ENCODE assay signal across 19 cellular contexts in genomic region chr15:101184830-101185229, GRCh38.
DNase-seq lines count a peak whose midpoint lies in the region; ATAC-seq and TF ChIP-seq lines count a peak whose summit lies in the region.
"Had no signal": no experiment of that assay in that cellular context is flagged by ENCODE, and none has a peak within 500 bp of the region (broad histone marks: within the 10 kb centered on the region; RNA-seq: fewer than 3 reads in every experiment).

No MANE protein-coding gene starts in this region.

- peaks cover 3% of the 10 kb centered on the region for H3K79me1 ChIP-seq in trophoblast cell (ENCODE audit: low read length)

- no peak overlapping the region for H2AK5ac ChIP-seq in trophoblast cell (ENCODE audit: low read length)

- H3K9me3 ChIP-seq in HEK293 (ENCODE audit: control insufficient read depth, insufficient read depth, low read depth, low read length): no peaks in the 10 kb centered on the region
- no peaks in the 10 kb centered on the region for H3K9me3 ChIP-seq in trophoblast cell (ENCODE audit: insufficient read depth, low read depth, low read length)

- no peak overlapping the region for H3K18ac ChIP-seq in trophoblast cell (ENCODE audit: low read length)

- no peak overlapping the region for H3K14ac ChIP-seq in trophoblast cell (ENCODE audit: low read length)

- no peak overlapping the region for H3K4me2 ChIP-seq in trophoblast cell (ENCODE audit: low read length)

- DNase-seq in activated naive CD4-positive, alpha-beta T cell treated with anti-CD3 and anti-CD28 coated beads, Interleukin-2, amount 50 U/mL, for 72 hours (ENCODE audit: low spot score in 2 of 2): no peak
- DNase-seq in effector memory CD8-positive, alpha-beta T cell: no peak
- DNase-seq in trophoblast cell (peak; percentile 87 to 92), DMS 273 treated with DMSO at 0.1 percent for 48 hours (lab: John Stamatoyannopoulos, UW) (no peak)
- DNase-seq: C1 segment of cervical spinal cord, DND-41, H7, Karpas-422, NCI-H1092, NCI-H1436 treated with DMSO at 0.1 percent for 48 hours, NCI-H2029 treated with DMSO at 0.1 percent for 48 hours, NCI-H2171, NCI-H526 had no signal

- H3K9me3 Mint-ChIP-seq in activated naive CD4-positive, alpha-beta T cell treated with anti-CD3 and anti-CD28 coated beads, Interleukin-2, amount 50 U/mL, for 24 hours: no peaks in the 10 kb centered on the region
- H3K9me3 Mint-ChIP-seq in activated naive CD4-positive, alpha-beta T cell treated with anti-CD3 and anti-CD28 coated beads, Interleukin-2, amount 50 U/mL, for 72 hours: no peaks in the 10 kb centered on the region
- no peaks in the 10 kb centered on the region for H3K9me3 Mint-ChIP-seq in effector memory CD8-positive, alpha-beta T cell
- H3K9me3 Mint-ChIP-seq: IgD-negative memory B cell had no signal

- H3K27ac Mint-ChIP-seq in activated naive CD4-positive, alpha-beta T cell treated with anti-CD3 and anti-CD28 coated beads, Interleukin-2, amount 50 U/mL, for 24 hours: peak overlapping the region; percentile 51
- H3K27ac Mint-ChIP-seq in activated naive CD4-positive, alpha-beta T cell treated with anti-CD3 and anti-CD28 coated beads, Interleukin-2, amount 50 U/mL, for 72 hours: peak overlapping the region in 1 of 2 donors; percentile 65
- peak overlapping the region; percentile 79 to 81 for H3K27ac Mint-ChIP-seq in effector memory CD8-positive, alpha-beta T cell
- H3K27ac Mint-ChIP-seq: IgD-negative memory B cell had no signal

- CTCF ChIA-PET in HEK293 (lab: Yijun Ruan, JAX): interaction anchor here (0.6 kb wide), 1 partner anchor 843 kb away, joined by 3 read pairs; no protein-coding TSS in a partner anchor

- H3K4ac ChIP-seq in trophoblast cell (ENCODE audit: low read depth, low read length): no peak overlapping the region

- no peak for TF ChIP-seq CTCF in HEK293 (tag by site-specific recombination; IDR thresholded peaks at IDR 0.05)

- WGBS in trophoblast cell (ENCODE audit: extremely low coverage, insufficient coverage, insufficient read length): no CpG with 5 or more reads among the region's 7 CpGs

- no peak overlapping the region for H3K23ac ChIP-seq in trophoblast cell (ENCODE audit: low read length)

- no peak overlapping the region for H3K27ac ChIP-seq in HEK293 (ENCODE audit: extremely low read depth, low read depth, low read length)
- no peak overlapping the region for H3K27ac ChIP-seq in trophoblast cell (ENCODE audit: low read depth, low read length)

- H4K12ac ChIP-seq in trophoblast cell (ENCODE audit: low read depth, low read length): no peak overlapping the region

- H2AFZ ChIP-seq in trophoblast cell (ENCODE audit: insufficient read depth, low read length, poor library complexity): no peak overlapping the region

- no peak for ATAC-seq in activated naive CD4-positive, alpha-beta T cell treated with anti-CD3 and anti-CD28 coated beads, Interleukin-2, amount 50 U/mL, for 72 hours
- no peak for ATAC-seq in effector memory CD8-positive, alpha-beta T cell (replicated peaks)
- no peak for ATAC-seq in HG02571 (IDR thresholded peaks at IDR 0.05; ENCODE audit: unreplicated experiment)
- no peak for ATAC-seq in SK-N-SH treated with all-trans-retinoic acid at 6 μM for 48 hours
- ATAC-seq: Panc1 had no signal

- H3K36me3 Mint-ChIP-seq in activated naive CD4-positive, alpha-beta T cell treated with anti-CD3 and anti-CD28 coated beads, Interleukin-2, amount 50 U/mL, for 24 hours: peaks cover 34% of the 10 kb centered on the region
- peaks cover 30 to 60% of the 10 kb centered on the region in 2 donors for H3K36me3 Mint-ChIP-seq in activated naive CD4-positive, alpha-beta T cell treated with anti-CD3 and anti-CD28 coated beads, Interleukin-2, amount 50 U/mL, for 72 hours
- H3K36me3 Mint-ChIP-seq in effector memory CD8-positive, alpha-beta T cell (ENCODE audit: insufficient read depth): peaks cover 3% of the 10 kb centered on the region

- POLR2A ChIA-PET in HEK293 (lab: Yijun Ruan, JAX): no interaction called here

- H3K36me3 ChIP-seq in HEK293 (ENCODE audit: control insufficient read depth in 2 of 2, insufficient read depth in 1 of 2, low read length in 2 of 2) (peaks cover 3 to 24% of the 10 kb centered on the region in 2 experiments; a peak in 2 of 3 replicates), trophoblast cell (ENCODE audit: control insufficient read depth in 1 of 2, insufficient read depth in 2 of 2, low read length in 2 of 2) (peaks cover 2 to 4% of the 10 kb centered on the region in 2 experiments)

- no peak overlapping the region for H3K4me3 ChIP-seq in HEK293 (ENCODE audit: low read depth, low read length)
- H3K4me3 ChIP-seq in trophoblast cell (ENCODE audit: low read depth, low read length): no peak overlapping the region

- no peak overlapping the region for H3K9ac ChIP-seq in trophoblast cell (ENCODE audit: low read length)

- no peak overlapping the region for H3K4me3 Mint-ChIP-seq in activated naive CD4-positive, alpha-beta T cell treated with anti-CD3 and anti-CD28 coated beads, Interleukin-2, amount 50 U/mL, for 24 hours
- H3K4me3 Mint-ChIP-seq in effector memory CD8-positive, alpha-beta T cell: no peak overlapping the region
- H3K4me3 Mint-ChIP-seq: IgD-negative memory B cell had no signal

- no peak overlapping the region for H2BK5ac ChIP-seq in trophoblast cell (ENCODE audit: low read depth, low read length, poor library complexity)

- H2BK12ac ChIP-seq in trophoblast cell (ENCODE audit: low read length): no peak overlapping the region

- no peak overlapping the region for H4K8ac ChIP-seq in trophoblast cell (ENCODE audit: low read depth, low read length)

- peaks cover 2% of the 10 kb centered on the region for H3K79me2 ChIP-seq in trophoblast cell (ENCODE audit: control insufficient read depth, insufficient read depth, low read length, poor library complexity)

- no peaks in the 10 kb centered on the region for H3K27me3 ChIP-seq in trophoblast cell (ENCODE audit: insufficient read depth, low read length)

- H3K4me1 ChIP-seq in HEK293 (ENCODE audit: control insufficient read depth, insufficient read depth, low read length): no peaks in the 10 kb centered on the region; the same call in none of the 2 replicates
- H3K4me1 ChIP-seq in trophoblast cell (ENCODE audit: control insufficient read depth in 1 of 2, insufficient read depth in 2 of 2, low read length in 2 of 2): peaks cover 7 to 9% of the 10 kb centered on the region in 2 experiments

- peaks cover 78% of the 10 kb centered on the region for H3K4me1 Mint-ChIP-seq in activated naive CD4-positive, alpha-beta T cell treated with anti-CD3 and anti-CD28 coated beads, Interleukin-2, amount 50 U/mL, for 24 hours
- peaks cover 47 to 72% of the 10 kb centered on the region in 2 donors for H3K4me1 Mint-ChIP-seq in effector memory CD8-positive, alpha-beta T cell (ENCODE audit: low read depth in 2 of 2)

- H2BK120ac ChIP-seq in trophoblast cell (ENCODE audit: insufficient read depth, low read length, poor library complexity): no peak overlapping the region

- no peak overlapping the region for H4K91ac ChIP-seq in trophoblast cell (ENCODE audit: low read depth, low read length)

- no peaks in the 10 kb centered on the region for H3K27me3 Mint-ChIP-seq in activated naive CD4-positive, alpha-beta T cell treated with anti-CD3 and anti-CD28 coated beads, Interleukin-2, amount 50 U/mL, for 24 hours
- H3K27me3 Mint-ChIP-seq in effector memory CD8-positive, alpha-beta T cell: no peaks in the 10 kb centered on the region
- H3K27me3 Mint-ChIP-seq: IgD-negative memory B cell had no signal

TF ChIP-seq in HEK293, 187 proteins besides CTCF, POLR2A, EP300 and RAD21 (continues in another document):
- TF ChIP-seq SCRT1 (tag by site-specific recombination; IDR thresholded peaks at IDR 0.05; ENCODE audit: borderline replicate concordance) (peak; percentile 61; the same call in 1 of the 2 replicates), ELK4 (IDR thresholded peaks at IDR 0.05; ENCODE audit: borderline replicate concordance, low read depth, low read length) (no peak), HOXD13 (CRISPR knock-in tag; IDR thresholded peaks at IDR 0.05; ENCODE audit: borderline replicate concordance) (no peak)

TF ChIP-seq in SK-N-SH treated with all-trans-retinoic acid at 6 μM for 48 hours, 23 proteins besides CTCF, POLR2A, EP300 and RAD21 (continues in another document):
- TF ChIP-seq OSR1 (CRISPR knock-in tag; IDR thresholded peaks at IDR 0.05) (no peak), SNAI2 (CRISPR knock-in tag; IDR thresholded peaks at IDR 0.05) (no peak), RARB (CRISPR knock-in tag; IDR thresholded peaks at IDR 0.05) (no peak), ZFP30 (CRISPR knock-in tag; IDR thresholded peaks at IDR 0.05) (no peak), ZNF565 (CRISPR knock-in tag; conservative IDR thresholded peaks at IDR 0.05; ENCODE audit: low read depth) (no peak), CSRNP3 (CRISPR knock-in tag; IDR thresholded peaks at IDR 0.05) (no peak), CREB5 (CRISPR knock-in tag; IDR thresholded peaks at IDR 0.05; ENCODE audit: low read depth) (no peak), ISL1 (CRISPR knock-in tag; IDR thresholded peaks at IDR 0.05) (no peak), ZNF70 (CRISPR knock-in tag; IDR thresholded peaks at IDR 0.05) (no peak), CSDC2 (CRISPR knock-in tag; IDR thresholded peaks at IDR 0.05) (no peak), ARNTL (CRISPR knock-in tag; IDR thresholded peaks at IDR 0.05; ENCODE audit: borderline replicate concordance, low read depth) (no peak), ZFP3 (CRISPR knock-in tag; IDR thresholded peaks at IDR 0.05) (no peak)

Comparison
In these comparisons a context has a peak if more than half of its experiments do, and no peak if none do; other contexts are left out.
1. DNase-seq: peak in trophoblast cell (2 of 2); none in activated naive CD4-positive, alpha-beta T cell treated with anti-CD3 and anti-CD28 coated beads, Interleukin-2, amount 50 U/mL, for 72 hours (0 of 2), effector memory CD8-positive, alpha-beta T cell (0 of 3) and DMS 273 treated with DMSO at 0.1 percent for 48 hours (single experiment).